ENCODE assay signal across 1 cellular context in genomic region chr14:82091097-82091496, GRCh38.
TF ChIP-seq lines count a peak whose summit lies in the region.

No MANE protein-coding gene starts in this region.

TF ChIP-seq in H1, 55 proteins besides CTCF, POLR2A, EP300 and RAD21:
- TF ChIP-seq TBP (IDR thresholded peaks at IDR 0.05; ENCODE audit: low read depth, low read length): no peak
- no peak for TF ChIP-seq BRCA1 (IDR thresholded peaks at IDR 0.05; ENCODE audit: low read depth, low read length)
- TF ChIP-seq MAFK (IDR thresholded peaks at IDR 0.05; ENCODE audit: low read depth, low read length): no peak
- no peak for TF ChIP-seq RFX5 (IDR thresholded peaks at IDR 0.05; ENCODE audit: borderline replicate concordance, low read depth, low read length)
- TF ChIP-seq RBBP5 (IDR thresholded peaks at IDR 0.05; ENCODE audit: borderline replicate concordance, low read depth, low read length): no peak
- TF ChIP-seq NANOG (IDR thresholded peaks at IDR 0.05; ENCODE audit: insufficient read depth, low read depth, low read length, poor library complexity, severe bottlenecking): no peak
- no peak for TF ChIP-seq SIN3A (conservative IDR thresholded peaks at IDR 0.05 in 1 of 2, IDR thresholded peaks at IDR 0.05 in 1 of 2; ENCODE audit: low read depth in 1 of 2, low read length in 2 of 2)
- TF ChIP-seq EZH2 (IDR thresholded peaks at IDR 0.05; ENCODE audit: low read depth, low read length, severe bottlenecking): no peak
- TF ChIP-seq BACH1 (IDR thresholded peaks at IDR 0.05; ENCODE audit: low read length): no peak
- no peak for TF ChIP-seq SIRT6 (IDR thresholded peaks at IDR 0.05; ENCODE audit: low read length)
